Comparison of ENCODE assay signal across 19 cellular contexts in the genomic region with DNA sequence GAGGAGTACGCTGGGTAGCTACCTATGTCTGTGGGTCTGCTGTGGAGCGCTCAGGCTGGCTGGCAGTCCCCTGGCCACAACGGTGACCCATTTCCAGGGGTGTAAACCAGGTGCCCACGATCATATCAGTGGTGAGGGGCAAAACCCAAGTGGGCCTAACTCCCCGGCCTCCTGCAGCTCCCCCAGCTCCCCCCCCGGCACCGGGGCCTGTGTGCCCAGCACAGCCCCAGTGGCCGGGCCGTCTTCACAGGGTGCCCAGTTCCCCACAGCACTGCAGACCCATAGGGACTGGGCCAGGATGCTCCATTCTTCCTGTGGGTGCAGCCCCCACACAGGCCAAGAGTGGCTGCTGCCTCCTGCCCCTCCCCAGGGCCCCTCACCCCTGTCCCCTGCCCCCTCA. TPM values are rescaled to one million over a fixed set of nuclear protein-coding genes. Genes with fewer than 3 reads are reported as not detected.
DNase-seq lines count a peak whose midpoint lies in the region; ATAC-seq and TF ChIP-seq lines count a peak whose summit lies in the region.
"Had no signal": no experiment of that assay in that cellular context is flagged by ENCODE, and none has a peak within 500 bp of the region (broad histone marks: within the 10 kb centered on the region; RNA-seq: fewer than 3 reads in every experiment).

No MANE protein-coding gene starts in this region.

- H3K9me3 ChIP-seq in BLaER1 (peaks cover 10% of the 10 kb centered on the region), H9 (ENCODE audit: control insufficient read depth, low read depth, low read length) (no peaks in the 10 kb centered on the region), lower lobe of right lung (no peaks in the 10 kb centered on the region), spleen (peaks cover 0 to 13% (median 2%) of the 10 kb centered on the region in 8 donors)
- H3K9me3 ChIP-seq: A549, BE2C had no signal

- DNase-seq in H9 (peak; percentile 19), lower lobe of right lung (peak; percentile 30), spleen (peak; percentile 71), foreskin keratinocyte (no peak), GM19240 (ENCODE audit: insufficient read length, low spot score) (no peak)
- DNase-seq in activated CD4-positive, alpha-beta T cell treated with anti-CD3 and anti-CD28 coated beads for 1 hour = no peak
- DNase-seq: DMS 273 treated with DMSO at 0.1 percent for 48 hours, DMS79 treated with DMSO at 0.1 percent for 48 hours, NCI-H1436 treated with DMSO at 0.1 percent for 48 hours, NCI-H2171, SIG-M5 had no signal

- TF ChIP-seq CTCF in H9 (conservative IDR thresholded peaks at IDR 0.05) = no peak
- TF ChIP-seq CTCF in lower lobe of right lung (IDR thresholded peaks at IDR 0.05) = no peak
- TF ChIP-seq CTCF in spleen (IDR thresholded peaks at IDR 0.05 in 8 of 11, conservative IDR thresholded peaks at IDR 0.05 in 3 of 11) = no peak
- TF ChIP-seq CTCF in foreskin keratinocyte (conservative IDR thresholded peaks at IDR 0.05) = no peak

- H2BK12ac ChIP-seq in H9 (ENCODE audit: insufficient read length, low read depth, low read length) = no peak overlapping the region

- no peaks in the 10 kb centered on the region for H3K23me2 ChIP-seq in H9 (ENCODE audit: insufficient read length, low read depth, low read length, poor library complexity, severe bottlenecking)

- no peak overlapping the region for H3T11ph ChIP-seq in H9 (ENCODE audit: low read length)

- H3K27me3 Mint-ChIP-seq in H9 (ENCODE audit: low read depth) = peaks cover 2% of the 10 kb centered on the region; the same call in 1 of the 2 replicates

- peaks cover 9 to 11% of the 10 kb centered on the region in 2 experiments; a peak in 4 of 5 replicates for H3K9me3 Mint-ChIP-seq in H9
- H3K9me3 Mint-ChIP-seq: CD4-positive, alpha-beta T cell had no signal

- H3K18ac ChIP-seq in H9 (ENCODE audit: insufficient read length, low read depth, low read length) = no peak overlapping the region

- H3K4me3 Mint-ChIP-seq in H9 = no peak overlapping the region
- H3K4me3 Mint-ChIP-seq: CD4-positive, alpha-beta T cell had no signal

- no peaks in the 10 kb centered on the region for H3K79me2 ChIP-seq in H9 (ENCODE audit: insufficient read depth, low read length)

- H4K5ac ChIP-seq in H9 (ENCODE audit: insufficient read length, low read depth, low read length) = no peak overlapping the region

- no peak overlapping the region for H3K14ac ChIP-seq in H9 (ENCODE audit: insufficient read depth, low read length)

- H3K36me3 ChIP-seq in BLaER1 = no peaks in the 10 kb centered on the region
- H3K36me3 ChIP-seq in lower lobe of right lung = no peaks in the 10 kb centered on the region
- no peaks in the 10 kb centered on the region for H3K36me3 ChIP-seq in spleen
- H3K36me3 ChIP-seq: BE2C had no signal

- intact Hi-C loops in lower lobe of right lung (cut with DNase I) = no loop called here
- intact Hi-C loops in spleen (cut with DNase I; ENCODE audit: low total_unique reads) = no loop called here

- no peaks in the 10 kb centered on the region for H3K79me1 ChIP-seq in H9 (ENCODE audit: insufficient read depth, low read depth, low read length, poor library complexity, severe bottlenecking)

- H3K27ac ChIP-seq in BLaER1 (peak overlapping the region; percentile 87), H9 (ENCODE audit: insufficient read length, low read depth, low read length) (no peak overlapping the region), lower lobe of right lung (no peak overlapping the region), spleen (peak overlapping the region in 1 of 8 donors; percentile 38), foreskin keratinocyte (no peak overlapping the region)
- H3K27ac ChIP-seq: A549, RWPE1 had no signal

- H2BK120ac ChIP-seq in H9 (ENCODE audit: low read depth, low read length, poor library complexity, severe bottlenecking) = no peak overlapping the region

- H2BK5ac ChIP-seq in H9 (ENCODE audit: insufficient read length, low read length) = no peak overlapping the region

- H3K4me2 ChIP-seq in BLaER1 (peak overlapping the region; percentile 77), H9 (ENCODE audit: insufficient read depth, insufficient read length, low read length) (no peak overlapping the region)
- H3K4me2 ChIP-seq: A549 had no signal

- H3K4me1 ChIP-seq in BLaER1 (peaks cover 95% of the 10 kb centered on the region), H9 (ENCODE audit: insufficient read depth, low read length) (no peaks in the 10 kb centered on the region), lower lobe of right lung (no peaks in the 10 kb centered on the region), spleen (peaks cover 0 to 68% (median 27%) of the 10 kb centered on the region in 6 donors), foreskin keratinocyte (no peaks in the 10 kb centered on the region)

- H4K20me1 ChIP-seq in BLaER1 (no peaks in the 10 kb centered on the region), H9 (ENCODE audit: control insufficient read depth, insufficient read depth, insufficient read length) (no peaks in the 10 kb centered on the region)

- no peak overlapping the region for H3K4ac ChIP-seq in H9 (ENCODE audit: low read depth, low read length)

- H2BK15ac ChIP-seq in H9 (ENCODE audit: low read depth, low read length) = no peak overlapping the region

- H3K27me3 ChIP-seq in BLaER1 (no peaks in the 10 kb centered on the region), H9 (ENCODE audit: insufficient read depth, low read length) (no peaks in the 10 kb centered on the region), lower lobe of right lung (ENCODE audit: low read depth) (peaks cover 10% of the 10 kb centered on the region), spleen (replicated peaks in 1 of 7) (peaks cover 0 to 55% (median 6%) of the 10 kb centered on the region in 7 donors), foreskin keratinocyte (peaks cover 3% of the 10 kb centered on the region)
- H3K27me3 ChIP-seq: BE2C had no signal

- H3K27ac Mint-ChIP-seq in H9 = no peak overlapping the region
- H3K27ac Mint-ChIP-seq: CD4-positive, alpha-beta T cell had no signal

- H3K9ac ChIP-seq in BLaER1 (peak overlapping the region; percentile 63; the same call in 1 of the 2 replicates), H9 (ENCODE audit: extremely low read depth, insufficient read length, low read length) (no peak overlapping the region)

- peaks cover 2 to 9% (median 2%) of the 10 kb centered on the region in 3 experiments; a peak in 4 of 7 replicates for H3K36me3 Mint-ChIP-seq in H9 (ENCODE audit: insufficient read depth in 1 of 3, low read depth in 3 of 3)

- H4K8ac ChIP-seq in H9 (replicated peaks; ENCODE audit: insufficient read length, low read depth, low read length) = no peak overlapping the region

- no peak overlapping the region for H4K91ac ChIP-seq in H9 (ENCODE audit: insufficient read length, low read depth, low read length)

- H2BK20ac ChIP-seq in H9 (ENCODE audit: low read depth, low read length, poor library complexity, severe bottlenecking) = no peak overlapping the region

- no peak overlapping the region for H2AFZ ChIP-seq in H9 (ENCODE audit: low read length)

- peaks cover 10 to 27% of the 10 kb centered on the region in 2 experiments; a peak in 3 of 4 replicates for H3K4me1 Mint-ChIP-seq in H9

- WGBS in H9 (ENCODE audit: extremely low coverage, insufficient read length, low lambda C conversion rate) = no CpG with 5 or more reads among the region's 9 CpGs
- WGBS in spleen, 5 donors = 77 to 82% (median 79%) methylated on average over 7 to 9 of the region's 9 CpGs; no CpG with 5 or more reads in 1 of the 5 donors

- no peak overlapping the region for H3K23ac ChIP-seq in H9 (ENCODE audit: insufficient read length, low read depth, low read length)

- no peak overlapping the region for H2AK5ac ChIP-seq in H9 (ENCODE audit: insufficient read length, low read length)

- H3K56ac ChIP-seq in H9 (ENCODE audit: insufficient read length, low read depth, low read length) = no peak overlapping the region

- ATAC-seq in lower lobe of right lung (no peak), foreskin keratinocyte (no peak)

- TF ChIP-seq POLR2A in spleen (IDR thresholded peaks at IDR 0.05) = no peak

- H3K4me3 ChIP-seq in BLaER1 (no peak overlapping the region; the same call in 1 of the 2 replicates), lower lobe of right lung (no peak overlapping the region), spleen (no peak overlapping the region)
- H3K4me3 ChIP-seq: A549, GM12878 had no signal

RNA-seq across cellular contexts. Expression of gene LCN8, which starts 1.0 kb away (rescaled TPM):
- total RNA-seq in H9 (2021) (not detected in 2 replicates), lower lobe of right lung (not detected), spleen (1 to 10 TPM in 1 of 7 donors, under 1 TPM in 2, not detected in 4; 0.13 to 2.8 (median 0.51) TPM), foreskin keratinocyte (not detected in 2 replicates)
- polyA plus RNA-seq in spleen (under 1 TPM; 0.22 to 0.70 (median 0.46) TPM), foreskin keratinocyte (not detected in 2 replicates)
- total RNA-seq: CD4-positive, alpha-beta T cell; GM12878; H7; MCF 10A had no signal
- polyA plus RNA-seq: A549, GM12878 had no signal

RNA-seq across cellular contexts. Expression of gene LCN15, which starts 5.3 kb away (rescaled TPM):
- 0.61 TPM in 1 of 2 replicates, not detected in the other for total RNA-seq in H9 (2021)
- total RNA-seq in lower lobe of right lung = not detected
- under 1 TPM in 1 of 7 donors, not detected in 6; 0.35 TPM for total RNA-seq in spleen
- not detected for polyA plus RNA-seq in spleen
- total RNA-seq in foreskin keratinocyte = not detected in 2 replicates
- not detected in 2 replicates for polyA plus RNA-seq in foreskin keratinocyte
- total RNA-seq: CD4-positive, alpha-beta T cell; GM12878; H7; MCF 10A had no signal

RNA-seq across cellular contexts. Expression of gene LCN6, which starts 10.7 kb away (rescaled TPM):
- total RNA-seq in H9 (2021) (not detected in 2 replicates), lower lobe of right lung (2.9 TPM), spleen (1 to 10 TPM; 1.2 to 8.7 (median 3.7) TPM), foreskin keratinocyte (not detected in 2 replicates)
- polyA plus RNA-seq in spleen (10 to 100 TPM in 1 of 3 donors, 1 to 10 TPM in 2; 3.7 to 18.9 (median 5.0) TPM), foreskin keratinocyte (not detected in 2 replicates)
- total RNA-seq: CD4-positive, alpha-beta T cell; GM12878; H7; MCF 10A had no signal
- polyA plus RNA-seq: A549, GM12878 had no signal

RNA-seq across cellular contexts. Expression of gene LCN10, which starts 16.3 kb away (rescaled TPM):
- total RNA-seq in H9 (2021) = 0.75 and 1.5 TPM in 2 replicates
- 2.5 TPM for total RNA-seq in lower lobe of right lung
- total RNA-seq in spleen = 10 to 100 TPM in 5 of 7 donors, 1 to 10 TPM in 2; 7.2 to 18.0 (median 12.8) TPM
- polyA plus RNA-seq in spleen = 10 to 100 TPM; 22.6 to 41.3 (median 24.5) TPM
- total RNA-seq in foreskin keratinocyte = not detected in 2 replicates
- not detected in 2 replicates for polyA plus RNA-seq in foreskin keratinocyte
- total RNA-seq: CD4-positive, alpha-beta T cell; MCF 10A had no signal
- polyA plus RNA-seq: A549 had no signal

RNA-seq across cellular contexts. Expression of gene TMEM141, which starts 32.1 kb away (rescaled TPM):
- total RNA-seq in H9 (2021) = 55.2 and 58.9 TPM in 2 replicates
- total RNA-seq in lower lobe of right lung = 57.2 TPM
- total RNA-seq in spleen = 10 to 100 TPM; 32.1 to 50.7 (median 44.3) TPM
- polyA plus RNA-seq in spleen = 10 to 100 TPM; 54.5 to 92.8 (median 92.6) TPM
- 107 and 108 TPM in 2 replicates for total RNA-seq in foreskin keratinocyte
- 175 and 181 TPM in 2 replicates for polyA plus RNA-seq in foreskin keratinocyte

Comparison
In these comparisons a context has a peak if more than half of its experiments do, and no peak if none do; other contexts are left out.
1. DNase-seq: peak in H9 (single experiment), lower lobe of right lung (single experiment) and spleen (single experiment); none in foreskin keratinocyte (0 of 2), activated CD4-positive, alpha-beta T cell treated with anti-CD3 and anti-CD28 coated beads for 1 hour (single experiment) and GM19240 (single experiment).